21 cellular contexts compared by ENCODE assay signal in the genomic region with DNA sequence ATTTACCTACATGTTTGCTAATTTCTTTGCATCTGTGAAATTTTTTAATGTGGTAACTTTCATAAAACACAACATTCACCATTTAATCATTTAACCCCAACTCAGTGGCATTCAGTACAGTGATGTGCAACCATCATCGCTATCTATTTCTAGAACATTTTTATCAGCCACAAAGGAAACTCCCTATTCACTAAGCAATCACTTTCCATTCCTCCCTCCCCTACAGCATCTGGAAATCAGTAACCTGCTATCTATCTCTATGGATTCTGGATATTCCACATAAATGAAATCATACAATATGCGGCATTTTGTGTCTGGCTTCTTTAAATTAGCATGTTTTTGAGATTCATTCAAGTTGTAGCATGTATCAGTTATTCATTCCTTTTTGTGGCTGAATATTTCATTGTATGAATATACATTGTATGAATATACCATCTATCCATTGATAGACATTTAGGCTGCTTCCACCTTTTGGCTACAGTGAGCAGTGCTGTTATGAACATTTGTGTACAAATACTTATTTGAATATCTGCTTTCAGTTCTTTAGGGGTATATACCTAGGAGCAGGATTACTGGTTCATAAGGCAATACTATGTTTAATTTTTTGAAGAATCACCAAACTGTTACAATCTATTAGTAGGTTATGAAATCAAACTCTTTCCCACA. TPM values are rescaled to one million over a fixed set of nuclear protein-coding genes. Genes with fewer than 3 reads are reported as not detected.
DNase-seq lines count a peak whose midpoint lies in the region; ATAC-seq, FAIRE-seq and TF ChIP-seq lines count a peak whose summit lies in the region.
"Had no signal": no experiment of that assay in that cellular context is flagged by ENCODE, and none has a peak within 500 bp of the region (broad histone marks: within the 10 kb centered on the region; RNA-seq: fewer than 3 reads in every experiment).

No MANE protein-coding gene starts in this region.

- no peaks in the 10 kb centered on the region for H3K4me1 ChIP-seq in GM12878 (ENCODE audit: control insufficient read depth, insufficient read depth, low read length)
- H3K4me1 ChIP-seq: BLaER1, Caco-2 had no signal

- H3K4me2 ChIP-seq in GM12878 (ENCODE audit: control insufficient read depth, insufficient read depth), result no peak overlapping the region
- H3K4me2 ChIP-seq: BLaER1 had no signal

- H3K36me3 ChIP-seq in GM12878 (ENCODE audit: control insufficient read depth in 2 of 2, insufficient read depth in 2 of 2, low read length in 1 of 2), result no peaks in the 10 kb centered on the region
- H3K36me3 ChIP-seq: BLaER1 had no signal

- peak; percentile 56 for ATAC-seq in HG02981 (IDR thresholded peaks at IDR 0.05; ENCODE audit: unreplicated experiment)
- peak; percentile 69 for ATAC-seq in GM12878
- ATAC-seq: CD8-positive, alpha-beta T cell had no signal

- no peak overlapping the region for H3K9ac ChIP-seq in GM12878 (ENCODE audit: control insufficient read depth, insufficient read depth, low read length)
- H3K9ac ChIP-seq: BLaER1, GM23248 had no signal

- no TSS peak for BruUV-seq in GM12878 (replicated peaks; lab: Mats Ljungman, UMichigan)

- RAD21 ChIA-PET in GM12878 (lab: Charles Lee; ENCODE audit: unreplicated experiment), result no interaction called here

- H3K79me2 ChIP-seq in GM12878 (ENCODE audit: control insufficient read depth, insufficient read depth, low read length), result no peaks in the 10 kb centered on the region

- no peak for TF ChIP-seq POLR2A in GM12878 (IDR thresholded peaks at IDR 0.05; ENCODE audit: low read depth, low read length)

- no peaks in the 10 kb centered on the region for H4K20me1 ChIP-seq in GM12878 (ENCODE audit: control insufficient read depth, insufficient read depth)
- H4K20me1 ChIP-seq: BLaER1 had no signal

- H3K27me3 Mint-ChIP-seq in activated CD4-positive, alpha-beta T cell treated with anti-CD3 and anti-CD28 coated beads, Interleukin-2, amount 10 ng/mL, durations not matched to agents 24 days and 14 days, result peaks cover 49% of the 10 kb centered on the region

- no peak overlapping the region for H3K27ac Mint-ChIP-seq in activated CD4-positive, alpha-beta T cell treated with anti-CD3 and anti-CD28 coated beads, Interleukin-2, amount 10 ng/mL, durations not matched to agents 24 days and 14 days
- H3K27ac Mint-ChIP-seq: B cell; CD4-positive, CD25-positive, alpha-beta regulatory T cell; CD8-positive, alpha-beta T cell had no signal

- no peak overlapping the region for H2AFZ ChIP-seq in GM12878 (ENCODE audit: control insufficient read depth, low read depth, low read length)
- H2AFZ ChIP-seq: GM23248 had no signal

- no peaks in the 10 kb centered on the region for H3K9me3 ChIP-seq in GM12878 (replicated peaks; ENCODE audit: control insufficient read depth, insufficient read depth, low read length)
- H3K9me3 ChIP-seq: BLaER1, Caco-2 had no signal

- POLR2A ChIA-PET in GM12878 (lab: Charles Lee), result no interaction called here

- H3K36me3 Mint-ChIP-seq in activated CD4-positive, alpha-beta T cell treated with anti-CD3 and anti-CD28 coated beads, Interleukin-2, amount 10 ng/mL, durations not matched to agents 24 days and 14 days (ENCODE audit: low read depth), result no peaks in the 10 kb centered on the region
- H3K36me3 Mint-ChIP-seq: CD4-positive, CD25-positive, alpha-beta regulatory T cell; CD8-positive, alpha-beta T cell had no signal

- FAIRE-seq in GM12878 (lab: Jason Lieb, UNC), result no peak
- FAIRE-seq: D721Med, G401.6, GM19239, H1 had no signal

- CTCF ChIA-PET in GM12878 (lab: Yijun Ruan, JAX), result interaction anchor here (1.0 kb wide), 1 partner anchor 20 kb away, joined by 4 read pairs; no protein-coding TSS in a partner anchor

- no peaks in the 10 kb centered on the region; a peak in 2 of 4 replicates for H3K27me3 ChIP-seq in GM12878 (replicated peaks in 1 of 2; ENCODE audit: control insufficient read depth in 2 of 2, insufficient read depth in 2 of 2, low read length in 1 of 2)
- H3K27me3 ChIP-seq: BLaER1 had no signal

- SMC1A ChIA-PET in GM12878 (lab: Charles Lee; ENCODE audit: uncharacterized antibody, unreplicated experiment), result interaction anchor here (1.0 kb wide), 1 partner anchor 316 kb away, joined by 3 read pairs; no protein-coding TSS in a partner anchor

- no peak overlapping the region for H3K4me3 ChIP-seq in GM12878
- H3K4me3 ChIP-seq: BLaER1, GM23248 had no signal

- no peak overlapping the region for H3K4me3 Mint-ChIP-seq in activated CD4-positive, alpha-beta T cell treated with anti-CD3 and anti-CD28 coated beads, Interleukin-2, amount 10 ng/mL, durations not matched to agents 24 days and 14 days
- H3K4me3 Mint-ChIP-seq: B cell; CD4-positive, CD25-positive, alpha-beta regulatory T cell; CD8-positive, alpha-beta T cell had no signal

- intact Hi-C loops in activated CD4-positive, alpha-beta T cell treated with anti-CD3 and anti-CD28 coated beads, Interleukin-2, amount 10 ng/mL, durations not matched to agents 24 days and 14 days (cut with micrococcal nuclease), result no loop called here
- intact Hi-C loops in GM12878 (cut with micrococcal nuclease; ENCODE audit: unreplicated experiment), result no loop called here

- TF ChIP-seq EP300 in GM12878 (IDR thresholded peaks at IDR 0.05; ENCODE audit: borderline replicate concordance in 1 of 2, control insufficient read depth in 1 of 2, low read depth in 2 of 2, low read length in 2 of 2), result peak; percentile 7 to 13; a peak in 1 of 4 replicates

- H3K27ac ChIP-seq in GM12878 (ENCODE audit: control insufficient read depth, insufficient read depth) (no peak overlapping the region), substantia nigra (ENCODE audit: low read depth, low read length, poor library complexity, severe bottlenecking) (no peak overlapping the region)
- H3K27ac ChIP-seq: BLaER1, C4-2B, GM23248 had no signal

- peak; percentile 29 for DNase-seq in activated CD4-positive, alpha-beta T cell treated with anti-CD3 and anti-CD28 coated beads, Interleukin-2, amount 10 ng/mL, durations not matched to agents 24 days and 14 days
- no peak for DNase-seq in activated CD4-positive, alpha-beta T cell treated with anti-CD3 and anti-CD28 coated beads for 1 hour
- DNase-seq in GM12878 (ENCODE audit: low read depth, low spot score) (no peak), D341Med (ENCODE audit: low spot score) (no peak), substantia nigra (lab: John Stamatoyannopoulos, UW) (no peak)
- DNase-seq: Caco-2; CD4-positive, CD25-positive, alpha-beta regulatory T cell; CD8-positive, alpha-beta T cell; DMS 273 treated with DMSO at 0.1 percent for 48 hours; DND-41; GM23248; H7; HCEC 1CT had no signal

- peaks cover 5% of the 10 kb centered on the region for H3K9me3 Mint-ChIP-seq in activated CD4-positive, alpha-beta T cell treated with anti-CD3 and anti-CD28 coated beads, Interleukin-2, amount 10 ng/mL, durations not matched to agents 24 days and 14 days
- H3K9me3 Mint-ChIP-seq: CD4-positive, CD25-positive, alpha-beta regulatory T cell; CD8-positive, alpha-beta T cell had no signal

- in situ Hi-C loops in GM12878 (cut with MboI), result no loop called here

- WGBS in GM12878 (ENCODE audit: insufficient coverage, insufficient replicate concordance, low lambda C conversion rate, missing lambda C conversion rate), result 24% methylated on average over 2 of the region's 2 CpGs

- no peak for TF ChIP-seq CTCF in GM12878 (IDR thresholded peaks at IDR 0.05 in 2 of 3, conservative IDR thresholded peaks at IDR 0.05 in 1 of 3; ENCODE audit: control insufficient read depth in 2 of 3, extremely low read depth in 1 of 3, insufficient read depth in 1 of 3, low read depth in 3 of 3, low read length in 3 of 3)

- peaks cover 3% of the 10 kb centered on the region for H3K4me1 Mint-ChIP-seq in activated CD4-positive, alpha-beta T cell treated with anti-CD3 and anti-CD28 coated beads, Interleukin-2, amount 10 ng/mL, durations not matched to agents 24 days and 14 days
- H3K4me1 Mint-ChIP-seq: B cell; CD4-positive, CD25-positive, alpha-beta regulatory T cell had no signal

- no peak for TF ChIP-seq RAD21 in GM12878 (IDR thresholded peaks at IDR 0.05; ENCODE audit: insufficient read depth, low read depth, low read length)

TF ChIP-seq in GM12878, 131 proteins besides CTCF, POLR2A, EP300 and RAD21 (continues in another document):
- TF ChIP-seq NKRF (conservative IDR thresholded peaks at IDR 0.05) (no peak), MTA2 (IDR thresholded peaks at IDR 0.05; ENCODE audit: low read depth) (0 out of 2 replicates have a peak, but pooled peaks have one; percentile 23)

RNA-seq across cellular contexts. Expression of gene BPGM, which starts 19.4 kb away (rescaled TPM):
- 22.3 and 22.6 TPM in 2 replicates for total RNA-seq in activated CD4-positive, alpha-beta T cell treated with anti-CD3 and anti-CD28 coated beads, Interleukin-2, amount 10 ng/mL, durations not matched to agents 24 days and 14 days
- total RNA-seq in GM12878 (2013; cell fraction: nucleolus; rRNA removed), result 7.5 and 10.8 TPM in 2 replicates
- total RNA-seq in GM12878 (2014; rRNA removed) (10.0 and 13.2 TPM in 2 replicates), GM12878 (2014; rRNA removed; fragmentation: Illumina TruSeq; extraction: Trizol) (14.9 and 15.4 TPM in 2 replicates), GM12878 (2021) (9.0 and 9.4 TPM in 2 replicates)
- 7.3 TPM for polyA plus RNA-seq in GM12878 (2011; ENCODE audit: low read depth)
- polyA plus RNA-seq in GM12878 (2011; rRNA removed) (17.1 and 23.6 TPM in 2 replicates), GM12878 (2014; fragmentation: Illumina TruSeq; extraction: Trizol) (15.8 and 19.8 TPM in 2 replicates), GM12878 (2014; fragmentation: Nextera tagmentation; extraction: Ambion mirVana) (10 to 100 TPM; 18.4 to 20.1 TPM), GM12878 (2014; rRNA removed) (9.3 and 14.2 TPM in 2 replicates), GM12878 (2016; fragmentation: Nextera tagmentation; extraction: Ambion mirVana) (10 to 100 TPM; 13.6 to 15.1 TPM)
- 8.0 and 8.4 TPM in 2 replicates for polyA plus RNA-seq in GM12878 (2011; cell fraction: cytosol; rRNA removed)
- polyA plus RNA-seq in GM12878 (2011; cell fraction: nucleus; rRNA removed), result 4.6 and 5.1 TPM in 2 replicates
- 9.4 and 9.8 TPM in 2 replicates for polyA plus RNA-seq in GM12878 (2012)
- polyA minus RNA-seq in GM12878 (2011; rRNA and poly(A)+ RNA removed), result 7.6 and 9.0 TPM in 2 replicates
- polyA minus RNA-seq in GM12878 (2011; cell fraction: cytosol; rRNA and poly(A)+ RNA removed), result 2.1 and 2.8 TPM in 2 replicates
- 2.5 and 3.9 TPM in 2 replicates for polyA minus RNA-seq in GM12878 (2011; cell fraction: nucleus; rRNA and poly(A)+ RNA removed)
